ENCODE assay signal across 18 cellular contexts in genomic region chr12:34107781-34108404, GRCh38.
"Had no signal": no experiment of that assay in that cellular context is flagged by ENCODE, and none has a peak within 500 bp of the region (broad histone marks: within the 10 kb centered on the region; RNA-seq: fewer than 3 reads in every experiment).

No MANE protein-coding gene starts in this region.

- H3K27ac ChIP-seq: pancreas had no signal

- H3K36me3 ChIP-seq: pancreas had no signal

- H3K4me3 Mint-ChIP-seq: activated CD4-positive, alpha-beta memory T cell treated with anti-CD3 and anti-CD28 coated beads, Interleukin-2, amount 10 ng/mL, durations not matched to agents 7 days and 5 days; central memory CD8-positive, alpha-beta T cell; naive B cell; stimulated activated naive B cell treated with anti-CD40 and anti-IgM and Interleukin-4, amounts not matched to agents 10 μg/mL and 1 μg/mL and 100 μg/mL, for 72 hours had no signal

- H3K36me3 Mint-ChIP-seq: activated naive CD4-positive, alpha-beta T cell treated with anti-CD3 and anti-CD28 coated beads, Interleukin-2, amount 50 U/mL, for 72 hours; naive B cell; stimulated activated naive B cell treated with anti-CD40 and anti-IgM and Interleukin-4, amounts not matched to agents 10 μg/mL and 1 μg/mL and 100 μg/mL, for 72 hours had no signal

- H3K4me1 Mint-ChIP-seq: activated CD4-positive, alpha-beta memory T cell treated with anti-CD3 and anti-CD28 coated beads, Interleukin-2, amount 10 ng/mL, durations not matched to agents 7 days and 5 days; central memory CD8-positive, alpha-beta T cell; stimulated activated naive B cell treated with anti-CD40 and anti-IgM and Interleukin-4, amounts not matched to agents 10 μg/mL and 1 μg/mL and 100 μg/mL, for 72 hours had no signal

- H3K9me3 ChIP-seq: pancreas had no signal

- H3K27me3 ChIP-seq: pancreas had no signal

- H3K9me3 Mint-ChIP-seq: activated CD4-positive, alpha-beta memory T cell treated with anti-CD3 and anti-CD28 coated beads, Interleukin-2, amount 10 ng/mL, durations not matched to agents 7 days and 5 days; activated naive CD4-positive, alpha-beta T cell treated with anti-CD3 and anti-CD28 coated beads, Interleukin-2, amount 50 U/mL, for 72 hours; central memory CD8-positive, alpha-beta T cell; naive B cell; stimulated activated naive B cell treated with anti-CD40 and anti-IgM and Interleukin-4, amounts not matched to agents 10 μg/mL and 1 μg/mL and 100 μg/mL, for 72 hours had no signal

- ATAC-seq: activated naive CD4-positive, alpha-beta T cell treated with anti-CD3 and anti-CD28 coated beads, Interleukin-2, amount 50 U/mL, for 72 hours; left colon had no signal

- H3K4me1 ChIP-seq: pancreas had no signal

- H3K27ac Mint-ChIP-seq: activated CD4-positive, alpha-beta memory T cell treated with anti-CD3 and anti-CD28 coated beads, Interleukin-2, amount 10 ng/mL, durations not matched to agents 7 days and 5 days; activated naive CD4-positive, alpha-beta T cell treated with anti-CD3 and anti-CD28 coated beads, Interleukin-2, amount 50 U/mL, for 72 hours; naive B cell; stimulated activated naive B cell treated with anti-CD40 and anti-IgM and Interleukin-4, amounts not matched to agents 10 μg/mL and 1 μg/mL and 100 μg/mL, for 72 hours had no signal

- DNase-seq: activated CD4-positive, alpha-beta memory T cell treated with anti-CD3 and anti-CD28 coated beads, Interleukin-2, amount 10 ng/mL, durations not matched to agents 7 days and 5 days; activated CD4-positive, alpha-beta T cell treated with anti-CD3 and anti-CD28 coated beads for 1 hour; activated gamma-delta T cell; activated T-cell treated with anti-CD3 and anti-CD28 coated beads, Interleukin-2, amount 50 U/mL, for 48 hours; cortex of kidney; effector CD4-positive, alpha-beta T cell; foreskin fibroblast; glutamatergic neuron; left colon; naive B cell; stimulated activated CD4-positive, alpha-beta T cell treated with anti-CD3 and anti-CD28 coated beads, Interleukin-2, amount 100 ng/mL, for 48 hours; stimulated activated naive B cell treated with anti-CD40 and anti-IgM and Interleukin-4, amounts not matched to agents 10 μg/mL and 1 μg/mL and 100 μg/mL, for 72 hours; T-helper 1 cell; T1000; trophoblast cell had no signal
